In genomic region chr1:154541231-154541630, GRCh38 we compare ENCODE assay signal across 29 cellular contexts. TPM values are rescaled to one million over a fixed set of nuclear protein-coding genes. Genes with fewer than 3 reads are reported as not detected.
DNase-seq lines count a peak whose midpoint lies in the region; ATAC-seq, FAIRE-seq and TF ChIP-seq lines count a peak whose summit lies in the region.
"Had no signal": no experiment of that assay in that cellular context is flagged by ENCODE, and none has a peak within 500 bp of the region (broad histone marks: within the 10 kb centered on the region; RNA-seq: fewer than 3 reads in every experiment).

No MANE protein-coding gene starts in this region.

- intact Hi-C loops in K562 (cut with micrococcal nuclease) = no loop called here
- intact Hi-C loops in activated CD4-positive, alpha-beta T cell treated with anti-CD3 and anti-CD28 coated beads for 36 hours (cut with DNase I, micrococcal nuclease) = loop anchor here (10.0 kb wide), 1 partner anchor 186 kb away; no protein-coding TSS in a partner anchor

- H3K9me3 Mint-ChIP-seq in activated CD4-positive, alpha-beta T cell treated with anti-CD3 and anti-CD28 coated beads for 36 hours (ENCODE audit: low read depth) = no peaks in the 10 kb centered on the region
- H3K9me3 Mint-ChIP-seq: CD4-positive, alpha-beta memory T cell; CD4-positive, CD25-positive, alpha-beta regulatory T cell; CD8-positive, alpha-beta memory T cell had no signal

- no peak overlapping the region for H2BK120ac ChIP-seq in neuronal stem cell (ENCODE audit: low read depth, low read length)

- no peak for TF ChIP-seq EP300 in K562 (IDR thresholded peaks at IDR 0.05; ENCODE audit: low read length)

- H3K14ac ChIP-seq in neuronal stem cell (ENCODE audit: low read length) = no peak overlapping the region

- TF ChIP-seq RAD21 in K562 (CRISPR knock-in tag; conservative IDR thresholded peaks at IDR 0.05 in 1 of 2, IDR thresholded peaks at IDR 0.05 in 1 of 2) = no peak

- H4K8ac ChIP-seq in neuronal stem cell (ENCODE audit: low read depth, low read length) = no peak overlapping the region

- no peak overlapping the region for H2AFZ ChIP-seq in K562 (ENCODE audit: low read depth, low read length)
- peak overlapping the region; percentile 3 for H2AFZ ChIP-seq in neuronal stem cell (ENCODE audit: low read length)

- H3K4ac ChIP-seq in neuronal stem cell (ENCODE audit: low read length) = no peak overlapping the region

- H3K27me3 ChIP-seq in H7 (ENCODE audit: control insufficient read depth, insufficient read depth, low read length) (no peaks in the 10 kb centered on the region; the same call in 1 of the 2 replicates), K562 (ENCODE audit: control insufficient read depth in 2 of 2, insufficient read depth in 2 of 2, low read length in 2 of 2) (peaks cover 54 to 79% of the 10 kb centered on the region in 2 experiments), neuronal stem cell (ENCODE audit: control insufficient read depth in 3 of 3, insufficient read depth in 3 of 3, low read depth in 1 of 3, low read length in 3 of 3) (peaks cover 0 to 27% (median 0%) of the 10 kb centered on the region in 3 experiments)
- H3K27me3 ChIP-seq: BE2C, BLaER1 had no signal

- no TSS peak for BruUV-seq in K562 (replicated peaks; lab: Mats Ljungman, UMichigan)

- WGBS in K562 (ENCODE audit: insufficient coverage, low coverage, missing lambda C conversion rate) = 0% methylated on average over 1 of the region's 6 CpGs
- WGBS in neuronal stem cell (ENCODE audit: extremely low coverage in 2 of 2, insufficient read length in 2 of 2, insufficient replicate concordance in 1 of 2), 2 donors = 100% methylated on average over 1 of the region's 6 CpGs; no CpG with 5 or more reads in 1 of the 2 donors

- no peak for ATAC-seq in K562
- ATAC-seq in activated CD4-positive, alpha-beta T cell treated with anti-CD3 and anti-CD28 coated beads for 36 hours = no peak
- ATAC-seq: GM12878 had no signal

- H3K36me3 Mint-ChIP-seq in activated CD4-positive, alpha-beta T cell treated with anti-CD3 and anti-CD28 coated beads for 36 hours (ENCODE audit: low read depth) = no peaks in the 10 kb centered on the region
- H3K36me3 Mint-ChIP-seq: CD14-positive monocyte; CD4-positive, alpha-beta memory T cell; CD4-positive, CD25-positive, alpha-beta regulatory T cell; CD8-positive, alpha-beta memory T cell had no signal

- FAIRE-seq in K562 (lab: Jason Lieb, UNC) = no peak
- FAIRE-seq: A204.1, GM12878, GM12892, GM18507 had no signal

- no peaks in the 10 kb centered on the region for H3K79me1 ChIP-seq in neuronal stem cell (ENCODE audit: low read depth, low read length)

- no peak overlapping the region for H2BK5ac ChIP-seq in neuronal stem cell (ENCODE audit: low read length)

- H3K79me2 ChIP-seq in K562 (ENCODE audit: control insufficient read depth, insufficient read depth, low read length) = no peaks in the 10 kb centered on the region

- H3K4me2 ChIP-seq in K562 (ENCODE audit: insufficient read depth, low read length) (no peak overlapping the region), neuronal stem cell (ENCODE audit: insufficient read depth, low read length, poor library complexity, severe bottlenecking) (no peak overlapping the region)
- H3K4me2 ChIP-seq: BLaER1 had no signal

- H3K4me3 ChIP-seq in H7 (ENCODE audit: insufficient read depth, low read depth, low read length) = no peak overlapping the region
- no peak overlapping the region for H3K4me3 ChIP-seq in K562
- no peak overlapping the region for H3K4me3 ChIP-seq in neuronal stem cell (ENCODE audit: low read length in 2 of 2)
- H3K4me3 ChIP-seq: BLaER1, GM12878 had no signal

- no peaks in the 10 kb centered on the region for H3K36me3 ChIP-seq in H7 (replicated peaks; ENCODE audit: control insufficient read depth, insufficient read depth, low read length)
- H3K36me3 ChIP-seq in K562 (ENCODE audit: control insufficient read depth, insufficient read depth, low read length) = no peaks in the 10 kb centered on the region
- no peaks in the 10 kb centered on the region for H3K36me3 ChIP-seq in neuronal stem cell (replicated peaks in 1 of 2; ENCODE audit: control insufficient read depth in 2 of 2, insufficient read depth in 2 of 2, low read length in 2 of 2)
- H3K36me3 ChIP-seq: BE2C, BLaER1 had no signal

- POLR2A ChIA-PET in K562 (lab: Yijun Ruan, JAX) = interaction anchor here (0.5 to 0.6 kb wide), 2 partner anchors 14 to 17 kb away, joined by 3 read pairs; partner anchors contain the start of gene UBE2Q1
- POLR2A ChIA-PET in activated CD4-positive, alpha-beta T cell treated with anti-CD3 and anti-CD28 coated beads for 36 hours (lab: Charles Lee) = no interaction called here

- H3K23ac ChIP-seq in neuronal stem cell (ENCODE audit: low read depth, low read length, poor library complexity) = no peak overlapping the region

- peaks cover 7% of the 10 kb centered on the region; the same call in 1 of the 2 replicates for H4K20me1 ChIP-seq in K562 (replicated peaks; ENCODE audit: control insufficient read depth, insufficient read depth, low read length)
- H4K20me1 ChIP-seq: BLaER1 had no signal

- no peak overlapping the region for H3K27ac Mint-ChIP-seq in activated CD4-positive, alpha-beta T cell treated with anti-CD3 and anti-CD28 coated beads for 36 hours
- H3K27ac Mint-ChIP-seq: CD4-positive, alpha-beta memory T cell had no signal

- peaks cover 2% of the 10 kb centered on the region for H3K27me3 Mint-ChIP-seq in activated CD4-positive, alpha-beta T cell treated with anti-CD3 and anti-CD28 coated beads for 36 hours

- no peak for TF ChIP-seq CTCF in K562 (IDR thresholded peaks at IDR 0.05 in 2 of 3, conservative IDR thresholded peaks at IDR 0.05 in 1 of 3; ENCODE audit: insufficient read depth in 2 of 3, low read depth in 1 of 3, low read length in 3 of 3)

- no peaks in the 10 kb centered on the region for H3K9me1 ChIP-seq in K562 (ENCODE audit: control insufficient read depth, insufficient read depth, low read length)

- H2AK5ac ChIP-seq in neuronal stem cell (ENCODE audit: low read depth, low read length) = no peak overlapping the region

- TF ChIP-seq POLR2A in K562 (conservative IDR thresholded peaks at IDR 0.05) = no peak

- DNase-seq in H7 (peak; percentile 57), K562 (ENCODE audit: extremely low read depth in 1 of 4, low spot score in 3 of 4) (no peak), neuronal stem cell (ENCODE audit: low spot score) (no peak), EL (no peak), Kasumi-1 (lab: John Stamatoyannopoulos, UW) (no peak), DMS53 treated with DMSO at 0.1 percent for 48 hours (lab: John Stamatoyannopoulos, UW; ENCODE audit: unreplicated experiment) (no peak)
- DNase-seq in activated CD4-positive, alpha-beta T cell treated with anti-CD3 and anti-CD28 coated beads for 36 hours = no peak
- DNase-seq: 8988T; ACHN; BE2C; C1 segment of cervical spinal cord; CD4-positive, alpha-beta memory T cell; CD4-positive, CD25-positive, alpha-beta regulatory T cell; CD8-positive, alpha-beta memory T cell; COR-L47; DMS 273 treated with DMSO at 0.1 percent for 48 hours; DMS153; DMS53; DMS79 treated with DMSO at 0.1 percent for 48 hours; GDM1 had no signal

- H3K4me3 Mint-ChIP-seq in activated CD4-positive, alpha-beta T cell treated with anti-CD3 and anti-CD28 coated beads for 36 hours = no peak overlapping the region
- H3K4me3 Mint-ChIP-seq: CD14-positive monocyte; CD4-positive, alpha-beta memory T cell; CD4-positive, CD25-positive, alpha-beta regulatory T cell; CD8-positive, alpha-beta memory T cell had no signal

- H3K9me3 ChIP-seq in K562 (replicated peaks; ENCODE audit: control insufficient read depth, insufficient read depth, low read depth, low read length) (no peaks in the 10 kb centered on the region), neuronal stem cell (replicated peaks in 1 of 2; ENCODE audit: control insufficient read depth in 2 of 2, insufficient read depth in 1 of 2, low read depth in 1 of 2, low read length in 2 of 2) (no peaks in the 10 kb centered on the region)
- H3K9me3 ChIP-seq: BE2C, BLaER1 had no signal

- no peak overlapping the region for H2BK12ac ChIP-seq in neuronal stem cell (ENCODE audit: low read length)

- no peak overlapping the region for H2BK15ac ChIP-seq in neuronal stem cell (ENCODE audit: low read length)

- CTCF ChIA-PET in K562 (lab: Yijun Ruan, JAX; ENCODE audit: low intra/inter-chr PET ratio) = no interaction called here
- CTCF ChIA-PET in activated CD4-positive, alpha-beta T cell treated with anti-CD3 and anti-CD28 coated beads for 36 hours (lab: Charles Lee) = no interaction called here

- H3K18ac ChIP-seq in neuronal stem cell (ENCODE audit: low read length) = peak overlapping the region; percentile 23

- in situ Hi-C loops in K562 (cut with MboI) = no loop called here

- no peak overlapping the region for H3K9ac ChIP-seq in K562 (ENCODE audit: insufficient read depth in 1 of 2, low read depth in 2 of 2, low read length in 2 of 2)
- no peak overlapping the region for H3K9ac ChIP-seq in neuronal stem cell (ENCODE audit: low read depth, low read length, poor library complexity)
- H3K9ac ChIP-seq: BLaER1 had no signal

- H3K4me1 ChIP-seq in K562 (replicated peaks in 1 of 2; ENCODE audit: control insufficient read depth in 2 of 2, insufficient read depth in 2 of 2, low read length in 2 of 2) (no peaks in the 10 kb centered on the region; a peak in 1 of 5 replicates), neuronal stem cell (ENCODE audit: control insufficient read depth in 2 of 2, insufficient read depth in 1 of 2, low read depth in 1 of 2, low read length in 2 of 2) (peaks cover 0 to 1% of the 10 kb centered on the region in 2 donors)
- H3K4me1 ChIP-seq: BE2C had no signal

- no peaks in the 10 kb centered on the region for H3K4me1 Mint-ChIP-seq in activated CD4-positive, alpha-beta T cell treated with anti-CD3 and anti-CD28 coated beads for 36 hours
- H3K4me1 Mint-ChIP-seq: CD14-positive monocyte; CD4-positive, alpha-beta memory T cell; CD8-positive, alpha-beta memory T cell had no signal

- H3K27ac ChIP-seq in K562 (ENCODE audit: extremely low read depth, low read depth, low read length) (no peak overlapping the region), neuronal stem cell (replicated peaks; ENCODE audit: low read length) (no peak overlapping the region)
- H3K27ac ChIP-seq: BLaER1 had no signal

- H4K91ac ChIP-seq in neuronal stem cell (ENCODE audit: low read depth, low read length, poor library complexity) = no peak overlapping the region

RNA-seq across cellular contexts. Expression of gene UBE2Q1, which starts 17.2 kb away (rescaled TPM):
- 53.4 and 64.8 TPM in 2 replicates for total RNA-seq in H7 (2014; rRNA removed; shearing (Covaris generic))
- total RNA-seq in K562 (2011; cell fraction: chromatin; rRNA removed; ENCODE audit: low replicate concordance) = 32.4 and 54.0 TPM in 2 replicates
- total RNA-seq in K562 (2011; cell fraction: nucleolus; rRNA removed) = 26.2 and 28.7 TPM in 2 replicates
- 24.3 and 36.3 TPM in 2 replicates for total RNA-seq in K562 (2011; cell fraction: nucleoplasm; rRNA removed)
- total RNA-seq in K562 (2014; rRNA removed) (21.6 and 25.2 TPM in 2 replicates), K562 (2014; rRNA removed; fragmentation: Illumina TruSeq; extraction: Trizol) (28.5 and 32.1 TPM in 2 replicates), K562 (2015; rRNA removed; fragmentation: Illumina TruSeq; extraction: Trizol) (31.6 and 33.2 TPM in 2 replicates), K562 (2021) (58.8 and 62.4 TPM in 2 replicates)
- polyA plus RNA-seq in K562 (2011; rRNA removed) (14.2 and 17.7 TPM in 2 replicates), K562 (2014; fragmentation: Illumina TruSeq; extraction: Trizol) (39.0 and 48.3 TPM in 2 replicates), K562 (2014; fragmentation: Nextera tagmentation; extraction: Ambion mirVana) (10 to 100 TPM in 1 of 2 experiments, 1 to 10 TPM in 1; 8.0 to 10.6 TPM), K562 (2014; rRNA removed) (17.9 and 27.6 TPM in 2 replicates)
- 5.4 and 7.9 TPM in 2 replicates for polyA plus RNA-seq in K562 (2011; cell fraction: cytosol; rRNA removed)
- polyA plus RNA-seq in K562 (2011; cell fraction: nucleus; rRNA removed) = 33.8 and 37.6 TPM in 2 replicates
- 43.5 and 51.3 TPM in 2 replicates for polyA plus RNA-seq in K562 (2012)
- 8.3 and 8.9 TPM in 2 replicates for polyA minus RNA-seq in K562 (2011; rRNA and poly(A)+ RNA removed)
- polyA minus RNA-seq in K562 (2011; cell fraction: cytosol; rRNA and poly(A)+ RNA removed) = 12.8 and 15.7 TPM in 2 replicates
- polyA minus RNA-seq in K562 (2011; cell fraction: nucleus; rRNA and poly(A)+ RNA removed) = 12.1 and 22.4 TPM in 2 replicates
- polyA plus RNA-seq in neuronal stem cell (2013, experiment 1 of 2) = 50.6 TPM
- polyA plus RNA-seq in neuronal stem cell (2013, experiment 2 of 2) = 49.4 TPM
- 100 to 1,000 TPM in 1 of 2 experiments, 10 to 100 TPM in 1; 89.3 to 101 TPM for total RNA-seq in activated CD4-positive, alpha-beta T cell treated with anti-CD3 and anti-CD28 coated beads for 36 hours

RNA-seq across cellular contexts. Expression of gene CHRNB2, which starts 26.3 kb away (rescaled TPM):
- 0.30 and 0.83 TPM in 2 replicates for total RNA-seq in H7 (2014; rRNA removed; shearing (Covaris generic))
- total RNA-seq in K562 (2011; cell fraction: chromatin; rRNA removed; ENCODE audit: low replicate concordance) = not detected in 2 replicates
- total RNA-seq in K562 (2011; cell fraction: nucleolus; rRNA removed) = not detected in 2 replicates
- total RNA-seq in K562 (2011; cell fraction: nucleoplasm; rRNA removed) = not detected in 2 replicates
- not detected in 2 replicates for total RNA-seq in K562 (2014; rRNA removed)
- not detected in 2 replicates for total RNA-seq in K562 (2014; rRNA removed; fragmentation: Illumina TruSeq; extraction: Trizol)
- not detected in 2 replicates for total RNA-seq in K562 (2015; rRNA removed; fragmentation: Illumina TruSeq; extraction: Trizol)
- total RNA-seq in K562 (2021) = not detected in 2 replicates
- not detected in 2 replicates for polyA plus RNA-seq in K562 (2011; rRNA removed)
- polyA plus RNA-seq in K562 (2011; cell fraction: cytosol; rRNA removed) = not detected in 2 replicates
- not detected in 2 replicates for polyA plus RNA-seq in K562 (2011; cell fraction: nucleus; rRNA removed)
- polyA plus RNA-seq in K562 (2012) = 0.03 and 0.07 TPM in 2 replicates
- polyA plus RNA-seq in K562 (2014; fragmentation: Illumina TruSeq; extraction: Trizol) = not detected in 2 replicates
- polyA plus RNA-seq in K562 (2014; fragmentation: Nextera tagmentation; extraction: Ambion mirVana) = under 1 TPM in 1 of 2 experiments, not detected in 1; 0.01 TPM
- polyA plus RNA-seq in K562 (2014; rRNA removed) = not detected in 2 replicates
- polyA minus RNA-seq in K562 (2011; rRNA and poly(A)+ RNA removed) = not detected in 2 replicates
- polyA minus RNA-seq in K562 (2011; cell fraction: cytosol; rRNA and poly(A)+ RNA removed) = not detected in 2 replicates
- polyA minus RNA-seq in K562 (2011; cell fraction: nucleus; rRNA and poly(A)+ RNA removed) = 0.11 TPM in 1 of 2 replicates, not detected in the other
- polyA plus RNA-seq in neuronal stem cell (2013, experiment 1 of 2) = 0.66 TPM
- polyA plus RNA-seq in neuronal stem cell (2013, experiment 2 of 2) = 0.51 TPM
- total RNA-seq in activated CD4-positive, alpha-beta T cell treated with anti-CD3 and anti-CD28 coated beads for 36 hours = under 1 TPM in 1 of 2 experiments, not detected in 1; 0.07 TPM
- total RNA-seq: CD4-positive, alpha-beta memory T cell; CD4-positive, CD25-positive, alpha-beta regulatory T cell; CD8-positive, alpha-beta memory T cell; G401 had no signal
- polyA plus RNA-seq: CD14-positive monocyte; CD4-positive, alpha-beta memory T cell; CD4-positive, CD25-positive, alpha-beta regulatory T cell had no signal

RNA-seq across cellular contexts. Expression of gene SHE, which starts 39.0 kb away (rescaled TPM):
- total RNA-seq in H7 (2014; rRNA removed; shearing (Covaris generic)) = 0.55 and 0.73 TPM in 2 replicates
- not detected in 2 replicates for total RNA-seq in K562 (2011; cell fraction: chromatin; rRNA removed; ENCODE audit: low replicate concordance)
- not detected in 2 replicates for total RNA-seq in K562 (2011; cell fraction: nucleolus; rRNA removed)
- not detected in 2 replicates for total RNA-seq in K562 (2011; cell fraction: nucleoplasm; rRNA removed)
- total RNA-seq in K562 (2014; rRNA removed) (0.04 and 0.05 TPM in 2 replicates), K562 (2014; rRNA removed; fragmentation: Illumina TruSeq; extraction: Trizol) (not detected in 2 replicates), K562 (2015; rRNA removed; fragmentation: Illumina TruSeq; extraction: Trizol) (not detected in 2 replicates), K562 (2021) (not detected in 2 replicates)
- polyA plus RNA-seq in K562 (2011; rRNA removed) (not detected in 2 replicates), K562 (2014; fragmentation: Illumina TruSeq; extraction: Trizol) (not detected in 2 replicates), K562 (2014; fragmentation: Nextera tagmentation; extraction: Ambion mirVana) (not detected), K562 (2014; rRNA removed) (0.01 TPM in 1 of 2 replicates, not detected in the other)
- not detected in 2 replicates for polyA plus RNA-seq in K562 (2011; cell fraction: cytosol; rRNA removed)
- polyA plus RNA-seq in K562 (2011; cell fraction: nucleus; rRNA removed) = not detected in 2 replicates
- polyA plus RNA-seq in K562 (2012) = 0.06 TPM in 1 of 2 replicates, not detected in the other
- polyA minus RNA-seq in K562 (2011; rRNA and poly(A)+ RNA removed) = not detected in 2 replicates
- not detected in 2 replicates for polyA minus RNA-seq in K562 (2011; cell fraction: cytosol; rRNA and poly(A)+ RNA removed)
- polyA minus RNA-seq in K562 (2011; cell fraction: nucleus; rRNA and poly(A)+ RNA removed) = not detected in 2 replicates
- polyA plus RNA-seq in neuronal stem cell (2013, experiment 1 of 2) = 0.10 TPM
- polyA plus RNA-seq in neuronal stem cell (2013, experiment 2 of 2) = 0.03 TPM
- under 1 TPM in 1 of 2 experiments, not detected in 1; 0.04 TPM for total RNA-seq in activated CD4-positive, alpha-beta T cell treated with anti-CD3 and anti-CD28 coated beads for 36 hours
- total RNA-seq: CD4-positive, alpha-beta memory T cell; CD4-positive, CD25-positive, alpha-beta regulatory T cell; CD8-positive, alpha-beta memory T cell; G401 had no signal
- polyA plus RNA-seq: AG04450; CD14-positive monocyte; CD4-positive, alpha-beta memory T cell; CD4-positive, CD25-positive, alpha-beta regulatory T cell; CD8-positive, alpha-beta memory T cell had no signal

RNA-seq across cellular contexts. Expression of gene TDRD10, which starts 39.2 kb away (rescaled TPM):
- total RNA-seq in H7 (2014; rRNA removed; shearing (Covaris generic)) = 0.38 and 0.44 TPM in 2 replicates
- not detected in 2 replicates for total RNA-seq in K562 (2011; cell fraction: chromatin; rRNA removed; ENCODE audit: low replicate concordance)
- not detected in 2 replicates for total RNA-seq in K562 (2011; cell fraction: nucleolus; rRNA removed)
- not detected in 2 replicates for total RNA-seq in K562 (2011; cell fraction: nucleoplasm; rRNA removed)
- not detected in 2 replicates for total RNA-seq in K562 (2014; rRNA removed)
- not detected in 2 replicates for total RNA-seq in K562 (2014; rRNA removed; fragmentation: Illumina TruSeq; extraction: Trizol)
- not detected in 2 replicates for total RNA-seq in K562 (2015; rRNA removed; fragmentation: Illumina TruSeq; extraction: Trizol)
- not detected in 2 replicates for total RNA-seq in K562 (2021)
- not detected in 2 replicates for polyA plus RNA-seq in K562 (2011; rRNA removed)
- not detected in 2 replicates for polyA plus RNA-seq in K562 (2011; cell fraction: cytosol; rRNA removed)
- not detected in 2 replicates for polyA plus RNA-seq in K562 (2011; cell fraction: nucleus; rRNA removed)
- not detected in 2 replicates for polyA plus RNA-seq in K562 (2012)
- not detected in 2 replicates for polyA plus RNA-seq in K562 (2014; fragmentation: Illumina TruSeq; extraction: Trizol)
- polyA plus RNA-seq in K562 (2014; fragmentation: Nextera tagmentation; extraction: Ambion mirVana) = not detected
- not detected in 2 replicates for polyA plus RNA-seq in K562 (2014; rRNA removed)
- not detected in 2 replicates for polyA minus RNA-seq in K562 (2011; rRNA and poly(A)+ RNA removed)
- polyA minus RNA-seq in K562 (2011; cell fraction: cytosol; rRNA and poly(A)+ RNA removed) = not detected in 2 replicates
- polyA minus RNA-seq in K562 (2011; cell fraction: nucleus; rRNA and poly(A)+ RNA removed) = not detected in 2 replicates
- not detected for polyA plus RNA-seq in neuronal stem cell (2013, experiment 1 of 2)
- polyA plus RNA-seq in neuronal stem cell (2013, experiment 2 of 2) = not detected
- total RNA-seq in activated CD4-positive, alpha-beta T cell treated with anti-CD3 and anti-CD28 coated beads for 36 hours = not detected
- total RNA-seq: A673; CD4-positive, alpha-beta memory T cell; CD4-positive, CD25-positive, alpha-beta regulatory T cell; CD8-positive, alpha-beta memory T cell; GM12878 had no signal
- polyA plus RNA-seq: AG04450; CD14-positive monocyte; CD4-positive, alpha-beta memory T cell; CD4-positive, CD25-positive, alpha-beta regulatory T cell; CD8-positive, alpha-beta memory T cell; GM12878 had no signal
